ENCODE assay signal across 1 cellular context in genomic region chr9:115164511-115164974, GRCh38.
A peak's percentile ranks its signal among the peaks of the same experiment; 100 is the strongest.
TF ChIP-seq lines count a peak whose summit lies in the region.

No MANE protein-coding gene starts in this region.

TF ChIP-seq in HCT116, 20 proteins besides CTCF, POLR2A, EP300 and RAD21 (continued from another document):
- no peak for TF ChIP-seq REST (IDR thresholded peaks at IDR 0.05; ENCODE audit: low read depth)
- TF ChIP-seq ZFX (IDR thresholded peaks at IDR 0.05): no peak
- TF ChIP-seq ATF3 (IDR thresholded peaks at IDR 0.05): no peak
- TF ChIP-seq ZBTB33 (IDR thresholded peaks at IDR 0.05; ENCODE audit: extremely low read depth, insufficient replicate concordance, low read length): peak; percentile 26
- peak; percentile 34 for TF ChIP-seq YY1 (IDR thresholded peaks at IDR 0.05; ENCODE audit: extremely low read depth, insufficient replicate concordance, low read depth, low read length)
- TF ChIP-seq EGR1 (IDR thresholded peaks at IDR 0.05; ENCODE audit: low read depth): no peak
- peak; percentile 89 for TF ChIP-seq FOSL1 (IDR thresholded peaks at IDR 0.05; ENCODE audit: low read depth)
- no peak for TF ChIP-seq ELF1 (IDR thresholded peaks at IDR 0.05; ENCODE audit: borderline replicate concordance, low read depth)
- TF ChIP-seq EZH2phosphoT487 (IDR thresholded peaks at IDR 0.05; ENCODE audit: borderline replicate concordance): no peak
- peak; percentile 73 for TF ChIP-seq CEBPB (IDR thresholded peaks at IDR 0.05; ENCODE audit: low read depth)
- peak; percentile 42; the same call in 1 of the 2 replicates for TF ChIP-seq SRF (IDR thresholded peaks at IDR 0.05; ENCODE audit: low read depth)
